21 cellular contexts compared by ENCODE assay signal in genomic region chr3:13103416-13104058, GRCh38. TPM values are rescaled to one million over a fixed set of nuclear protein-coding genes. Genes with fewer than 3 reads are reported as not detected.
A peak's percentile ranks its signal among the peaks of the same experiment; 100 is the strongest.
DNase-seq lines count a peak whose midpoint lies in the region; ATAC-seq and TF ChIP-seq lines count a peak whose summit lies in the region.
"Had no signal": no experiment of that assay in that cellular context is flagged by ENCODE, and none has a peak within 500 bp of the region (broad histone marks: within the 10 kb centered on the region; RNA-seq: fewer than 3 reads in every experiment).

No MANE protein-coding gene starts in this region.

- peaks cover 0 to 2% (median 0%) of the 10 kb centered on the region in 7 donors for H3K27me3 ChIP-seq in heart right ventricle
- H3K27me3 ChIP-seq: MG63 had no signal

- no peaks in the 10 kb centered on the region for H3K9me3 ChIP-seq in heart right ventricle
- H3K9me3 ChIP-seq: MG63, SK-N-SH had no signal

- H3K27ac Mint-ChIP-seq in memory B cell = peak overlapping the region; percentile 59
- H3K27ac Mint-ChIP-seq in stimulated activated naive B cell treated with anti-CD40 and anti-IgM and Interleukin-4, amounts not matched to agents 10 μg/mL and 1 μg/mL and 100 μg/mL, for 72 hours = peak overlapping the region; percentile 66
- H3K27ac Mint-ChIP-seq in activated T-helper 17 cell treated with anti-CD3 and anti-CD28 coated beads, Interleukin-2, amount 50 U/mL, for 72 hours = no peak overlapping the region
- H3K27ac Mint-ChIP-seq: GM23338 had no signal

- peaks cover 6% of the 10 kb centered on the region for H3K4me1 Mint-ChIP-seq in memory B cell
- peaks cover 12 to 28% of the 10 kb centered on the region in 2 donors for H3K4me1 Mint-ChIP-seq in stimulated activated naive B cell treated with anti-CD40 and anti-IgM and Interleukin-4, amounts not matched to agents 10 μg/mL and 1 μg/mL and 100 μg/mL, for 72 hours
- H3K4me1 Mint-ChIP-seq in activated T-helper 17 cell treated with anti-CD3 and anti-CD28 coated beads, Interleukin-2, amount 50 U/mL, for 72 hours = no peaks in the 10 kb centered on the region
- H3K4me1 Mint-ChIP-seq: GM23338 had no signal

- H3K27me3 Mint-ChIP-seq in memory B cell = no peaks in the 10 kb centered on the region
- H3K27me3 Mint-ChIP-seq in stimulated activated naive B cell treated with anti-CD40 and anti-IgM and Interleukin-4, amounts not matched to agents 10 μg/mL and 1 μg/mL and 100 μg/mL, for 72 hours = no peaks in the 10 kb centered on the region
- no peaks in the 10 kb centered on the region for H3K27me3 Mint-ChIP-seq in activated T-helper 17 cell treated with anti-CD3 and anti-CD28 coated beads, Interleukin-2, amount 50 U/mL, for 72 hours

- H3K36me3 ChIP-seq in heart right ventricle = no peaks in the 10 kb centered on the region
- H3K36me3 ChIP-seq: MG63 had no signal

- no peak for TF ChIP-seq CTCF in heart right ventricle (IDR thresholded peaks at IDR 0.05)
- no peak for TF ChIP-seq CTCF in VCaP (conservative IDR thresholded peaks at IDR 0.05)

- H3K4me1 ChIP-seq in heart right ventricle = no peaks in the 10 kb centered on the region

- ATAC-seq in Right ventricle myocardium superior (ENCODE audit: poor library complexity) (no peak), heart right ventricle (no peak), memory B cell (ENCODE audit: low read depth) (no peak)
- no peak for ATAC-seq in stimulated activated naive B cell treated with anti-CD40 and anti-IgM and Interleukin-4, amounts not matched to agents 10 μg/mL and 1 μg/mL and 100 μg/mL, for 72 hours (replicated peaks)
- ATAC-seq in activated T-helper 17 cell treated with anti-CD3 and anti-CD28 coated beads, Interleukin-2, amount 50 U/mL, for 72 hours (replicated peaks) = no peak
- ATAC-seq: GM23338 had no signal

- peak; percentile 21 for DNase-seq in Right ventricle myocardium superior
- DNase-seq in heart right ventricle = no peak
- no peak for DNase-seq in memory B cell (ENCODE audit: low spot score in 2 of 2)
- no peak for DNase-seq in stimulated activated naive B cell treated with anti-CD40 and anti-IgM and Interleukin-4, amounts not matched to agents 10 μg/mL and 1 μg/mL and 100 μg/mL, for 72 hours
- no peak for DNase-seq in NCI-H1436 treated with DMSO at 0.1 percent for 48 hours (lab: John Stamatoyannopoulos, UW)
- DNase-seq in stimulated activated CD4-positive, alpha-beta T cell treated with anti-CD3 and anti-CD28 coated beads, Interleukin-2, amount 100 ng/mL, for 48 hours = no peak
- DNase-seq: EL, GF-D8, HCEC 1CT, MG63, NCI-H1417, NCI-H187, NCI-H2107, NCI-H69, PC-9, RPMI8226, SIG-M5, SK-N-SH had no signal

- intact Hi-C loops in Right ventricle myocardium superior (cut with DNase I) = no loop called here
- intact Hi-C loops in heart right ventricle (cut with DNase I) = no loop called here

- no peak overlapping the region for H3K4me3 Mint-ChIP-seq in memory B cell
- H3K4me3 Mint-ChIP-seq in stimulated activated naive B cell treated with anti-CD40 and anti-IgM and Interleukin-4, amounts not matched to agents 10 μg/mL and 1 μg/mL and 100 μg/mL, for 72 hours = no peak overlapping the region
- H3K4me3 Mint-ChIP-seq in activated T-helper 17 cell treated with anti-CD3 and anti-CD28 coated beads, Interleukin-2, amount 50 U/mL, for 72 hours = no peak overlapping the region
- H3K4me3 Mint-ChIP-seq: GM23338 had no signal

- no peaks in the 10 kb centered on the region for H3K36me3 Mint-ChIP-seq in memory B cell
- no peaks in the 10 kb centered on the region for H3K36me3 Mint-ChIP-seq in stimulated activated naive B cell treated with anti-CD40 and anti-IgM and Interleukin-4, amounts not matched to agents 10 μg/mL and 1 μg/mL and 100 μg/mL, for 72 hours
- no peaks in the 10 kb centered on the region for H3K36me3 Mint-ChIP-seq in activated T-helper 17 cell treated with anti-CD3 and anti-CD28 coated beads, Interleukin-2, amount 50 U/mL, for 72 hours (ENCODE audit: low read depth)

- 89 to 92% methylated on average over 13 of the region's 13 CpGs for WGBS in heart right ventricle, 2 donors

- H3K9me3 Mint-ChIP-seq in memory B cell = no peaks in the 10 kb centered on the region
- H3K9me3 Mint-ChIP-seq in stimulated activated naive B cell treated with anti-CD40 and anti-IgM and Interleukin-4, amounts not matched to agents 10 μg/mL and 1 μg/mL and 100 μg/mL, for 72 hours = no peaks in the 10 kb centered on the region
- no peaks in the 10 kb centered on the region for H3K9me3 Mint-ChIP-seq in activated T-helper 17 cell treated with anti-CD3 and anti-CD28 coated beads, Interleukin-2, amount 50 U/mL, for 72 hours
- H3K9me3 Mint-ChIP-seq: GM23338 had no signal

- H3K4me3 ChIP-seq in heart right ventricle = no peak overlapping the region
- H3K4me3 ChIP-seq: GM23338, MG63, PC-9 had no signal

- H3K27ac ChIP-seq in heart right ventricle = no peak overlapping the region
- peak overlapping the region; percentile 100; the same call in 1 of the 2 replicates for H3K27ac ChIP-seq in VCaP
- H3K27ac ChIP-seq: PC-9 had no signal

RNA-seq across cellular contexts. Expression of gene IQSEC1, which starts 30.3 kb away (rescaled TPM):
- total RNA-seq in Right ventricle myocardium superior = 78.6 TPM
- total RNA-seq in heart right ventricle = 10 to 100 TPM; 55.9 to 73.9 (median 60.7) TPM
- polyA plus RNA-seq in heart right ventricle = 10 to 100 TPM; 13.1 to 29.7 TPM
- 10 to 100 TPM; 38.0 to 62.9 TPM for total RNA-seq in activated T-helper 17 cell treated with anti-CD3 and anti-CD28 coated beads, Interleukin-2, amount 50 U/mL, for 72 hours
